ENCODE assay signal across 22 cellular contexts in genomic region chr3:27655536-27655935, GRCh38.
DNase-seq lines count a peak whose midpoint lies in the region; FAIRE-seq and TF ChIP-seq lines count a peak whose summit lies in the region.
"Had no signal": no experiment of that assay in that cellular context is flagged by ENCODE, and none has a peak within 500 bp of the region (broad histone marks: within the 10 kb centered on the region; RNA-seq: fewer than 3 reads in every experiment).

No MANE protein-coding gene starts in this region.

- H3K4me1 ChIP-seq in H1 (replicated peaks in 1 of 4; ENCODE audit: control insufficient read depth in 3 of 4, insufficient read depth in 4 of 4, low read length in 3 of 4): peaks cover 2 to 10% (median 5%) of the 10 kb centered on the region in 4 experiments; a peak in 4 of 7 replicates
- H3K4me1 ChIP-seq in small intestine (ENCODE audit: control insufficient read depth in 2 of 2, insufficient read depth in 1 of 2, low read depth in 1 of 2, low read length in 1 of 2): peaks cover 2 to 4% of the 10 kb centered on the region in 2 donors
- H3K4me1 ChIP-seq: BE2C, BLaER1, Caco-2 had no signal

- CTCF ChIA-PET in H1 (lab: Charles Lee; ENCODE audit: partially characterized antibody): interaction anchor here (1.3 to 5.4 kb wide), 3 partner anchors 7 to 29 kb away, joined by 3 to 46 read pairs (median 4); no protein-coding TSS in a partner anchor

- H3K36me3 ChIP-seq in H1 (ENCODE audit: control insufficient read depth in 2 of 4, insufficient read depth in 4 of 4, low read length in 3 of 4): no peaks in the 10 kb centered on the region; a peak in 1 of 8 replicates
- no peaks in the 10 kb centered on the region for H3K36me3 ChIP-seq in small intestine (ENCODE audit: control insufficient read depth in 2 of 2, insufficient read depth in 2 of 2, low read length in 2 of 2)
- H3K36me3 ChIP-seq: BE2C, BLaER1 had no signal

- H3K4me3 ChIP-seq in H1 (ENCODE audit: extremely low read depth in 1 of 4, insufficient read depth in 2 of 4, low read depth in 3 of 4, low read length in 4 of 4): no peak overlapping the region
- H3K4me3 ChIP-seq in small intestine (ENCODE audit: low read depth in 1 of 2, low read length in 2 of 2): no peak overlapping the region
- H3K4me3 ChIP-seq: A549, BLaER1, GM12878 had no signal

- no peak overlapping the region for H3K23ac ChIP-seq in H1 (ENCODE audit: insufficient read length)

- H4K20me1 ChIP-seq in H1 (replicated peaks in 1 of 2; ENCODE audit: control insufficient read depth in 1 of 2, insufficient read depth in 2 of 2, low read length in 2 of 2): no peaks in the 10 kb centered on the region
- H4K20me1 ChIP-seq: BLaER1 had no signal

- H2AFZ ChIP-seq in H1 (ENCODE audit: low read length): 0 out of 2 replicates have a peak overlapping the region, but pooled peaks have one; percentile 13

- no peaks in the 10 kb centered on the region for H3K23me2 ChIP-seq in H1 (ENCODE audit: low read depth, low read length)

- FAIRE-seq in H1 (lab: Jason Lieb, UNC): no peak
- no peak for FAIRE-seq in small intestine (lab: Jason Lieb, UNC)
- no peak for FAIRE-seq in GM12892 (lab: Jason Lieb, UNC)
- FAIRE-seq: A549, D721Med, G401.6, GM12878, GM19239 had no signal

- H3K79me1 ChIP-seq in H1 (ENCODE audit: low read depth, low read length): no peaks in the 10 kb centered on the region

- H4K5ac ChIP-seq in H1 (ENCODE audit: insufficient read length, low read depth, low read length): no peak overlapping the region

- H4K8ac ChIP-seq in H1 (ENCODE audit: extremely low read depth, insufficient read depth, low read length): no peak overlapping the region

- no peak overlapping the region for H3K9ac ChIP-seq in H1 (replicated peaks in 1 of 4; ENCODE audit: extremely low read depth in 1 of 4, low read depth in 3 of 4, low read length in 3 of 4)
- H3K9ac ChIP-seq: BLaER1 had no signal

- no peak overlapping the region for H3K4me2 ChIP-seq in H1 (ENCODE audit: insufficient read depth in 1 of 2, low read depth in 2 of 2, low read length in 2 of 2)
- H3K4me2 ChIP-seq: A549, BLaER1 had no signal

- H2BK20ac ChIP-seq in H1 (ENCODE audit: low read length): 0 out of 2 replicates have a peak overlapping the region, but pooled peaks have one; percentile 56

- H3K79me2 ChIP-seq in H1 (ENCODE audit: control insufficient read depth in 1 of 2, insufficient read depth in 2 of 2, low read length in 2 of 2): no peaks in the 10 kb centered on the region

- WGBS in H1 (ENCODE audit: extremely low coverage in 1 of 2, insufficient coverage in 1 of 2, insufficient read length in 1 of 2, insufficient replicate concordance in 2 of 2, low coverage in 1 of 2, low lambda C conversion rate in 2 of 2, missing lambda C conversion rate in 1 of 2), 2 experiments: 93% methylated on average over 5 of the region's 5 CpGs; no CpG with 5 or more reads in 1 of the 2 experiments
- 50 to 70% (median 64%) methylated on average over 5 of the region's 5 CpGs for WGBS in small intestine, 3 donors

- H2BK12ac ChIP-seq in H1 (ENCODE audit: low read depth, low read length): no peak overlapping the region

- no peak for TF ChIP-seq CTCF in H1 (IDR thresholded peaks at IDR 0.05; ENCODE audit: control extremely low read depth in 1 of 3, insufficient read depth in 1 of 3, low read depth in 1 of 3, low read length in 3 of 3)
- TF ChIP-seq CTCF in GM10266 (IDR thresholded peaks at IDR 0.05; ENCODE audit: control insufficient read depth, insufficient read depth, low read depth, missing control alignments): no peak

- no peak overlapping the region for H3K18ac ChIP-seq in H1 (ENCODE audit: extremely low read depth, low read length)

- H3K9me3 ChIP-seq in H1 (ENCODE audit: insufficient read depth in 2 of 2, low read depth in 1 of 2, low read length in 1 of 2) (no peaks in the 10 kb centered on the region), small intestine (ENCODE audit: control insufficient read depth, low read depth) (no peaks in the 10 kb centered on the region)
- H3K9me3 ChIP-seq: A549, BE2C, BLaER1, Caco-2 had no signal

- no peak overlapping the region for H3K56ac ChIP-seq in H1 (replicated peaks; ENCODE audit: insufficient read length, low read depth, low read length)

- no peak overlapping the region for H2BK5ac ChIP-seq in H1 (ENCODE audit: low read depth, low read length)

- POLR2A ChIA-PET in H1 (lab: Charles Lee; ENCODE audit: partially characterized antibody): no interaction called here

- H2BK15ac ChIP-seq in H1 (ENCODE audit: low read length): no peak overlapping the region

- DNase-seq in NCI-H82 (lab: John Stamatoyannopoulos, UW) (peak; percentile 10), NCI-H82 treated with DMSO at 0.1 percent for 48 hours (lab: John Stamatoyannopoulos, UW; ENCODE audit: unreplicated experiment) (no peak), H1 (ENCODE audit: low read depth in 1 of 2, low spot score in 2 of 2) (no peak), small intestine (peak; percentile 58), GM12892 (ENCODE audit: insufficient read length) (no peak), GM10266 (ENCODE audit: extremely low spot score) (no peak), NCI-H128 (lab: John Stamatoyannopoulos, UW; ENCODE audit: unreplicated experiment) (no peak)
- DNase-seq: BE2C; C1 segment of cervical spinal cord; Caco-2; Calu3; CD4-positive, CD25-positive, alpha-beta regulatory T cell; CD8-positive, alpha-beta T cell; DMS79 treated with DMSO at 0.1 percent for 48 hours; GF-D8 had no signal

- no peak overlapping the region for H3K14ac ChIP-seq in H1 (ENCODE audit: insufficient read length)

- TF ChIP-seq EP300 in H1 (IDR thresholded peaks at IDR 0.05; ENCODE audit: borderline replicate concordance in 1 of 2, low read depth in 2 of 2, low read length in 2 of 2): no peak

- no peak overlapping the region for H2AK5ac ChIP-seq in H1 (ENCODE audit: low read depth, low read length)

- peak overlapping the region; percentile 66 for H4K91ac ChIP-seq in H1 (replicated peaks; ENCODE audit: insufficient read length, low read length)

- H3K27me3 ChIP-seq in H1 (replicated peaks in 1 of 4; ENCODE audit: control insufficient read depth in 3 of 4, extremely low read depth in 1 of 4, insufficient read depth in 3 of 4, low read length in 3 of 4) (no peaks in the 10 kb centered on the region), small intestine (ENCODE audit: control insufficient read depth in 2 of 2, insufficient read depth in 2 of 2, low read length in 2 of 2) (no peaks in the 10 kb centered on the region)
- H3K27me3 ChIP-seq: BE2C, BLaER1 had no signal

- no peak overlapping the region for H2BK120ac ChIP-seq in H1 (replicated peaks; ENCODE audit: low read depth, low read length)

- H3K27ac ChIP-seq in H1 (ENCODE audit: low read depth, low read length) (no peak overlapping the region), small intestine (ENCODE audit: low read depth in 1 of 2, low read length in 1 of 2) (no peak overlapping the region)
- H3K27ac ChIP-seq: 22Rv1, A549, BLaER1 had no signal

- TF ChIP-seq POLR2A in H1 (IDR thresholded peaks at IDR 0.05; ENCODE audit: control extremely low read depth in 1 of 2, low read depth in 2 of 2, low read length in 2 of 2) (no peak), GM12892 (IDR thresholded peaks at IDR 0.05; ENCODE audit: low read depth, low read length) (no peak)

- no peak overlapping the region for H3K4ac ChIP-seq in H1 (replicated peaks; ENCODE audit: insufficient read length, low read depth, low read length)

- no peak for TF ChIP-seq RAD21 in H1 (IDR thresholded peaks at IDR 0.05 in 1 of 2, conservative IDR thresholded peaks at IDR 0.05 in 1 of 2; ENCODE audit: low read depth in 2 of 2, low read length in 2 of 2)

TF ChIP-seq in H1, 55 proteins besides CTCF, POLR2A, EP300 and RAD21:
- TF ChIP-seq TAF7 (optimal IDR thresholded peaks at IDR 0.05; ENCODE audit: borderline replicate concordance, low read depth, low read length): no peak

Comparison
In these comparisons a context has a peak if more than half of its experiments do, and no peak if none do; other contexts are left out.
1. DNase-seq: peak in NCI-H82 (single experiment) and small intestine (single experiment); none in NCI-H82 treated with DMSO at 0.1 percent for 48 hours (single experiment), H1 (0 of 2), GM12892 (single experiment), GM10266 (single experiment) and NCI-H128 (single experiment).